17 cellular contexts compared by ENCODE assay signal in genomic region chr7:68107256-68107655, GRCh38.
A peak's percentile ranks its signal among the peaks of the same experiment; 100 is the strongest.
DNase-seq lines count a peak whose midpoint lies in the region; ATAC-seq and TF ChIP-seq lines count a peak whose summit lies in the region.
"Had no signal": no experiment of that assay in that cellular context is flagged by ENCODE, and none has a peak within 500 bp of the region (broad histone marks: within the 10 kb centered on the region; RNA-seq: fewer than 3 reads in every experiment).

No MANE protein-coding gene starts in this region.

- no peak overlapping the region for H3K4me3 ChIP-seq in right cardiac atrium (ENCODE audit: low read length)
- H3K4me3 ChIP-seq: left lung, upper lobe of right lung had no signal

- 29% methylated on average over 11 of the region's 11 CpGs for WGBS in right cardiac atrium

- DNase-seq in DMS 273 (lab: John Stamatoyannopoulos, UW; ENCODE audit: unreplicated experiment) (peak; percentile 88), NCI-H187 (lab: John Stamatoyannopoulos, UW) (peak; percentile 6 to 8), NCI-H748 treated with DMSO at 0.1 percent for 48 hours (lab: John Stamatoyannopoulos, UW) (peak; percentile 25), right cardiac atrium (no peak), GM20000 (ENCODE audit: low spot score) (no peak)
- DNase-seq in stimulated activated CD4-positive, alpha-beta T cell treated with anti-CD3 and anti-CD28 coated beads, Interleukin-15, amount 100 ng/mL, for 24 hours, result no peak
- DNase-seq in activated CD4-positive, alpha-beta T cell treated with anti-CD3 and anti-CD28 coated beads for 48 hours, result no peak
- DNase-seq: activated CD4-positive, CD25-positive, alpha-beta regulatory T cell; activated naive CD8-positive, alpha-beta T cell treated with anti-CD3 and anti-CD28 coated beads for 36 hours; brain microvascular endothelial cell; CD8-positive, alpha-beta memory T cell; foreskin fibroblast; H7; left lung; SIG-M5; stimulated activated CD4-positive, alpha-beta T cell treated with anti-CD3 and anti-CD28 coated beads, Interleukin-1b, Interleukin-23, amount 100 ng/mL, for 48 hours; upper lobe of right lung had no signal

- H3K4me1 ChIP-seq in right cardiac atrium (ENCODE audit: control insufficient read depth, insufficient read depth, low read length), result peaks cover 1% of the 10 kb centered on the region
- H3K4me1 ChIP-seq: left lung, upper lobe of right lung had no signal

- ATAC-seq in right cardiac atrium, result peak; percentile 77 to 88
- ATAC-seq: left lung, upper lobe of right lung had no signal

- H3K9me3 ChIP-seq in right cardiac atrium (ENCODE audit: control insufficient read depth, low read length), result no peaks in the 10 kb centered on the region
- H3K9me3 ChIP-seq: upper lobe of right lung had no signal

- TF ChIP-seq CTCF in GM20000 (IDR thresholded peaks at IDR 0.05; ENCODE audit: extremely low read depth, missing control alignments), result no peak

- no peaks in the 10 kb centered on the region for H3K27me3 ChIP-seq in right cardiac atrium (ENCODE audit: control insufficient read depth, insufficient read depth)
- H3K27me3 ChIP-seq: brain microvascular endothelial cell, left lung, upper lobe of right lung had no signal

- H3K27ac ChIP-seq in right cardiac atrium (ENCODE audit: low read length), result no peak overlapping the region
- H3K27ac ChIP-seq: brain microvascular endothelial cell, left lung, upper lobe of right lung had no signal

- intact Hi-C loops in right cardiac atrium (cut with DNase I), result no loop called here

Comparison
In these comparisons a context has a peak if more than half of its experiments do, and no peak if none do; other contexts are left out.
1. DNase-seq: peak in DMS 273 (single experiment), NCI-H187 (2 of 2) and NCI-H748 treated with DMSO at 0.1 percent for 48 hours (single experiment); none in right cardiac atrium (0 of 3), stimulated activated CD4-positive, alpha-beta T cell treated with anti-CD3 and anti-CD28 coated beads, Interleukin-15, amount 100 ng/mL, for 24 hours (single experiment), GM20000 (single experiment) and activated CD4-positive, alpha-beta T cell treated with anti-CD3 and anti-CD28 coated beads for 48 hours (single experiment).